1 cellular context compared by ENCODE assay signal in the genomic region with DNA sequence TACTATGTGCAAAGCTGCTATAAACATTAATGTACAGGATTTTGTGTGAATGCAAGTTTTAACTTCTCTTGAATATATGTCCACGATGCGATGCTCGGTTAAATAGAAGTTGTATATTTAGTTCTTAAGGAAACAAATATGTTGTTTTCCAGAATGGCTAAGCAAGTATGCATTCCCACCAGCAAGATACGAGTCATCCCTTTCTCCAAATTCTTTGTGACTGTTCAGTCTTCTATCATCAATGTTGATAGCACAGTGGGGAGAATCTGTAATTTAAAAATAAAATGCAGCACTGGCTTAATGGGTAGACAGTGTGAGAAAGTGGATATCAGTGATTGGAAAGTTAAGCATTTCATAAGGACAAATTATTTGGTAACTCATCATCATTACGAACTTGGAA.
TF ChIP-seq lines count a peak whose summit lies in the region.

No MANE protein-coding gene starts in this region.

TF ChIP-seq in IMR-90, 13 proteins besides CTCF, POLR2A, EP300 and RAD21 (continued from another document):
- TF ChIP-seq MAZ (IDR thresholded peaks at IDR 0.05; ENCODE audit: borderline replicate concordance, low read depth, low read length) = no peak
- TF ChIP-seq RFX5 (IDR thresholded peaks at IDR 0.05; ENCODE audit: low read depth, low read length) = no peak
- TF ChIP-seq RCOR1 (IDR thresholded peaks at IDR 0.05; ENCODE audit: insufficient replicate concordance, low read length) = no peak
- TF ChIP-seq FOS (IDR thresholded peaks at IDR 0.05; ENCODE audit: low read depth, low read length) = no peak
- TF ChIP-seq CHD1 (IDR thresholded peaks at IDR 0.05; ENCODE audit: low read depth, low read length) = no peak
- TF ChIP-seq, protein P1, sequence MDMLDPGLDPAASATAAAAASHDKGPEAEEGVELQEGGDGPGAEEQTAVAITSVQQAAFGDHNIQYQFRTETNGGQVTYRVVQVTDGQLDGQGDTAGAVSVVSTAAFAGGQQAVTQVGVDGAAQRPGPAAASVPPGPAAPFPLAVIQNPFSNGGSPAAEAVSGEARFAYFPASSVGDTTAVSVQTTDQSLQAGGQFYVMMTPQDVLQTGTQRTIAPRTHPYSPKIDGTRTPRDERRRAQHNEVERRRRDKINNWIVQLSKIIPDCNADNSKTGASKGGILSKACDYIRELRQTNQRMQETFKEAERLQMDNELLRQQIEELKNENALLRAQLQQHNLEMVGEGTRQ (IDR thresholded peaks at IDR 0.05; ENCODE audit: low read depth, low read length) = no peak
- TF ChIP-seq, protein P2, sequence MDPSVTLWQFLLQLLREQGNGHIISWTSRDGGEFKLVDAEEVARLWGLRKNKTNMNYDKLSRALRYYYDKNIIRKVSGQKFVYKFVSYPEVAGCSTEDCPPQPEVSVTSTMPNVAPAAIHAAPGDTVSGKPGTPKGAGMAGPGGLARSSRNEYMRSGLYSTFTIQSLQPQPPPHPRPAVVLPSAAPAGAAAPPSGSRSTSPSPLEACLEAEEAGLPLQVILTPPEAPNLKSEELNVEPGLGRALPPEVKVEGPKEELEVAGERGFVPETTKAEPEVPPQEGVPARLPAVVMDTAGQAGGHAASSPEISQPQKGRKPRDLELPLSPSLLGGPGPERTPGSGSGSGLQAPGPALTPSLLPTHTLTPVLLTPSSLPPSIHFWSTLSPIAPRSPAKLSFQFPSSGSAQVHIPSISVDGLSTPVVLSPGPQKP (IDR thresholded peaks at IDR 0.05; ENCODE audit: borderline replicate concordance, low read depth, low read length) = no peak
- TF ChIP-seq NFE2L2 (IDR thresholded peaks at IDR 0.05; ENCODE audit: low read depth, low read length) = no peak
